ENCODE assay signal across 15 cellular contexts in the genomic region with DNA sequence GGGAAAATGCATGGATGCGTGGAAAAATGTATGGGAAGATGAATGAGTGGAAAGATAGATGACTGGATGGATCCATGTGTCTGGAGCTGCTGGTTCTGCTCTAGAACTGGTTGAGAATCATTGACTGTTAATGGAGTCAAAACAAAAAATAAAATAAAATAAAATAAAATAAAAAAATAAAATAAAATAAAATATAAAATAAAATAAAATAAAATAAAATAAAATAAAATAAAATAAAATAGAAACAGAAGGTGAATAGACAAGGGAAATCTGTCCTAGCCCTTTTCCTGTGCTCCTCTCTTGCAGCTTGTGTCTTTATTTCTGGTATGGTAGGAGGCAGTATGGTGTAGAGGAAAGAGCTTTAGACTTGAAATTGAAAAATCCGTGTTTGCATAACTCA. TPM values are rescaled to one million over a fixed set of nuclear protein-coding genes. Genes with fewer than 3 reads are reported as not detected.
DNase-seq lines count a peak whose midpoint lies in the region; ATAC-seq and TF ChIP-seq lines count a peak whose summit lies in the region.
"Had no signal": no experiment of that assay in that cellular context is flagged by ENCODE, and none has a peak within 500 bp of the region (broad histone marks: within the 10 kb centered on the region; RNA-seq: fewer than 3 reads in every experiment).

No MANE protein-coding gene starts in this region.

- no peak for TF ChIP-seq CTCF in nephron (IDR thresholded peaks at IDR 0.05; ENCODE audit: unreplicated experiment in 3 of 3)
- no peak for TF ChIP-seq CTCF in thyroid gland (IDR thresholded peaks at IDR 0.05)

- H3K27me3 ChIP-seq in ACC112 (ENCODE audit: insufficient read depth, low read length): no peaks in the 10 kb centered on the region
- H3K27me3 ChIP-seq in SJCRH30: no peaks in the 10 kb centered on the region
- no peaks in the 10 kb centered on the region for H3K27me3 ChIP-seq in thyroid gland
- H3K27me3 ChIP-seq: BLaER1 had no signal

- H3K9me3 ChIP-seq in SJCRH30 (replicated peaks) (no peaks in the 10 kb centered on the region), thyroid gland (no peaks in the 10 kb centered on the region)
- H3K9me3 ChIP-seq: BLaER1, Caco-2 had no signal

- TF ChIP-seq POLR2A in thyroid gland (IDR thresholded peaks at IDR 0.05): no peak

- intact Hi-C loops in thyroid gland (cut with DNase I): no loop called here

- H2AFZ ChIP-seq in ACC112 (ENCODE audit: low read length, unreplicated experiment): no peak overlapping the region

- no peak for ATAC-seq in stimulated activated naive CD8-positive, alpha-beta T cell treated with anti-CD3 and anti-CD28 coated beads, Interleukin-15, Interleukin-2, amounts not matched to agents 100 U/mL and 50 U/mL, for 24 hours

- H3K4me3 ChIP-seq in ACC112 (ENCODE audit: low read depth, low read length) (no peak overlapping the region), SJCRH30 (no peak overlapping the region), thyroid gland (replicated peaks in 1 of 3) (no peak overlapping the region)
- H3K4me3 ChIP-seq: BLaER1 had no signal

- peaks cover 19% of the 10 kb centered on the region for H3K4me1 Mint-ChIP-seq in nephron

- H3K27ac ChIP-seq in ACC112 (ENCODE audit: low read depth, low read length) (0 out of 2 replicates have a peak overlapping the region, but pooled peaks have one; percentile 47), SJCRH30 (peak overlapping the region; percentile 93; the same call in 1 of the 2 replicates), thyroid gland (peak overlapping the region; percentile 62 to 92 (median 71))
- H3K27ac ChIP-seq: BLaER1 had no signal

- peak overlapping the region in 2 of 3 experiments; percentile 68 to 92 for H3K27ac Mint-ChIP-seq in nephron
- H3K27ac Mint-ChIP-seq: HFFc6 had no signal

- H3K4me1 ChIP-seq in ACC112 (ENCODE audit: control insufficient read depth, insufficient read depth, low read length, unreplicated experiment): peaks cover 15% of the 10 kb centered on the region
- H3K4me1 ChIP-seq in SJCRH30: peaks cover 36% of the 10 kb centered on the region
- H3K4me1 ChIP-seq in thyroid gland: peaks cover 66 to 73% of the 10 kb centered on the region in 2 donors

- WGBS in thyroid gland, 2 donors: 64 to 65% methylated on average over 2 of the region's 2 CpGs

- H3K9me3 Mint-ChIP-seq in nephron: no peaks in the 10 kb centered on the region
- H3K9me3 Mint-ChIP-seq: CD8-positive, alpha-beta memory T cell; HFFc6 had no signal

- H3K36me3 ChIP-seq in ACC112 (ENCODE audit: insufficient read depth, low read length) (no peaks in the 10 kb centered on the region), SJCRH30 (no peaks in the 10 kb centered on the region), thyroid gland (peaks cover 38 to 43% of the 10 kb centered on the region in 2 donors)
- H3K36me3 ChIP-seq: BLaER1 had no signal

- peaks cover 8% of the 10 kb centered on the region for H3K36me3 Mint-ChIP-seq in nephron (ENCODE audit: low read depth)
- H3K36me3 Mint-ChIP-seq: CD8-positive, alpha-beta memory T cell had no signal

- no peaks in the 10 kb centered on the region for H3K79me2 ChIP-seq in ACC112 (ENCODE audit: control insufficient read depth, insufficient read depth, low read length, unreplicated experiment)

- DNase-seq in SJCRH30: no peak
- no peak for DNase-seq in thyroid gland
- no peak for DNase-seq in stimulated activated naive CD8-positive, alpha-beta T cell treated with anti-CD3 and anti-CD28 coated beads, Interleukin-15, Interleukin-2, amounts not matched to agents 100 U/mL and 50 U/mL, for 24 hours
- DNase-seq in T-helper 2 cell: no peak
- DNase-seq: AML-193; Caco-2; CD8-positive, alpha-beta memory T cell; DND-41; GDM1; HCEC 1CT; HFFc6 had no signal

- no peak overlapping the region for H3K4me3 Mint-ChIP-seq in nephron
- H3K4me3 Mint-ChIP-seq: CD8-positive, alpha-beta memory T cell; HFFc6 had no signal

- H3K27me3 Mint-ChIP-seq in nephron (ENCODE audit: low read depth): no peaks in the 10 kb centered on the region
- H3K27me3 Mint-ChIP-seq: CD8-positive, alpha-beta memory T cell had no signal

RNA-seq across cellular contexts. Expression of a gene that starts 50.9 kb away (rescaled TPM):
- total RNA-seq in SJCRH30 (2014; rRNA removed; shearing (Covaris generic)): 1.5 and 2.1 TPM in 2 replicates
- 100 to 1,000 TPM in 3 of 4 donors, 10 to 100 TPM in 1; 63.7 to 136 (median 111) TPM for total RNA-seq in thyroid gland

RNA-seq across cellular contexts. Expression of a gene that starts 54.1 kb away (rescaled TPM):
- 0.99 and 1.3 TPM in 2 replicates for total RNA-seq in SJCRH30 (2014; rRNA removed; shearing (Covaris generic))
- 1,000 to 10,000 TPM; 1,318 to 2,156 (median 1,767) TPM for total RNA-seq in thyroid gland
- total RNA-seq: H1 had no signal

Comparison
In these comparisons a context has a peak if more than half of its experiments do, and no peak if none do; other contexts are left out.
1. RNA of a gene that starts 50.9 kb away (total RNA-seq): 63.7 to 136 TPM in thyroid gland; 1.5 to 2.1 TPM in SJCRH30; every median in the first group is over 10 times any median in the second.
2. RNA of a gene that starts 54.1 kb away (total RNA-seq): 1,318 to 2,156 TPM in thyroid gland; 0.99 to 1.3 TPM in SJCRH30; every median in the first group is over 100 times any median in the second.
3. Peak in every context shown above with its lines, with median percentiles within 50 percentile points of each other: H3K27ac ChIP-seq.